Comparison of ENCODE assay signal across 11 cellular contexts in the genomic region with DNA sequence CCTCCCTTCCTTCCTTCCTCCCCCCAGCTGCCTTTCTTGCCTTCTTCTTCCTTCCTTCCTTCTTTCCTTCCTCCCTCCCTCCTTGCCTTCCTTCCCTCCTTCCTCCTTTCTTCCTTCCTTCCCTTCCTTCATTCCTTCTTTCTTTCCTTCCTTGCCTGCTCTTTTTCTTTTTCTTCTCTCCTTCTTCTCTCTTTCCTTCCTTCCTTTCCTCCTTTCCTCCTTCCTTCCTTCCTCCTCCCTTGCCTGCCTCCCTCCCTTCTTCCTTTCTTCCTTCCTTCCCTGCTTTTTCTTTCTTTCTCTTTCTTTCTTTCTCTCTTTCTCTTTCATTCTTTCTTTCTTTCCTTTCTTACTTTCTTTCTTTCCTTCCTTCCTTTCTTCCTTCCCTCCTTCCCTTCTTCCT.
"Had no signal": no experiment of that assay in that cellular context is flagged by ENCODE, and none has a peak within 500 bp of the region (broad histone marks: within the 10 kb centered on the region; RNA-seq: fewer than 3 reads in every experiment).

No MANE protein-coding gene starts in this region.

- H2AFZ ChIP-seq: GM23248, GM23338 had no signal

- H3K9ac ChIP-seq: GM23248 had no signal

- DNase-seq: GM23248, GOT3, H7, H9, HCEC 1CT, HFFc6 had no signal

- ATAC-seq: GM23338, HCT116 had no signal

- H3K4me1 ChIP-seq: HAP-1 had no signal

- H3K27ac ChIP-seq: GM23248 had no signal

- FAIRE-seq: H1, H54 had no signal

- H3K9me3 ChIP-seq: HAP-1 had no signal

- H3K4me2 ChIP-seq: GM23338 had no signal

- H3K36me3 ChIP-seq: HAP-1 had no signal

- H3K4me3 ChIP-seq: GM23248, GM23338, HAP-1 had no signal
